1 cellular context compared by ENCODE assay signal in the genomic region with DNA sequence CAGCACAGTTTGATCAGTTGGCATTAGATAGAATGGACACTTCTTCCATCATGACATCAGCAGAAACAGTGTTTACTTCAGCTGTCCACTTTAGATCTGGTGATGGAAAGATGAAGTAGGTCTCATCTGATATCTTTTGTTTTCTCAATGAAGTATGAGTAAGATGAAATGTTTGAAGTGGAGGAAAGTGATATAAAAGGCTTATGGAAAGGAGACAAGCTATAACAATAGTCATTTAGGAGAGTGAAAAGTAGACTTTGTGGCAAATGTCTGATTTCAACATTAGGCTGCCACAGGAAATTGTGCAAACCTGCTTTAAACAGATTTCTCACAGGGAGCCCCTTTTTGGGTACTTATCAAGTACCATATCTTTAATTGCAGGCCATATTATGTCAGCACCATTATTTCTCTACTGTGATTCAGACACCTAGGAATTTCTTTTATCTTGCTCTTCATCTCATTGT.
TF ChIP-seq lines count a peak whose summit lies in the region.

No MANE protein-coding gene starts in this region.

TF ChIP-seq in SK-N-SH, 30 proteins besides CTCF, POLR2A, EP300 and RAD21 (continued from another document):
- no peak for TF ChIP-seq USF2 (IDR thresholded peaks at IDR 0.05; ENCODE audit: borderline replicate concordance, low read depth, low read length)
- TF ChIP-seq IRF3 (IDR thresholded peaks at IDR 0.05; ENCODE audit: low read depth, low read length): no peak
